ENCODE assay signal across 9 cellular contexts in genomic region chr18:813405-814071, GRCh38. TPM values are rescaled to one million over a fixed set of nuclear protein-coding genes. Genes with fewer than 3 reads are reported as not detected.
DNase-seq lines count a peak whose midpoint lies in the region; ATAC-seq and TF ChIP-seq lines count a peak whose summit lies in the region.
"Had no signal": no experiment of that assay in that cellular context is flagged by ENCODE, and none has a peak within 500 bp of the region (broad histone marks: within the 10 kb centered on the region; RNA-seq: fewer than 3 reads in every experiment).

No MANE protein-coding gene starts in this region.

- no peaks in the 10 kb centered on the region for H3K9me3 Mint-ChIP-seq in T-cell

- H3K4me1 ChIP-seq in HAP-1 (peaks cover 10% of the 10 kb centered on the region), esophagus muscularis mucosa (peaks cover 15 to 31% (median 25%) of the 10 kb centered on the region in 4 donors)

- H3K9me3 ChIP-seq in HAP-1 (no peaks in the 10 kb centered on the region), esophagus muscularis mucosa (no peaks in the 10 kb centered on the region)
- H3K9me3 ChIP-seq: pancreas had no signal

- TF ChIP-seq CTCF in esophagus muscularis mucosa (IDR thresholded peaks at IDR 0.05): no peak

- CTCF ChIA-PET in T-cell (lab: Charles Lee): interaction anchor here (0.7 to 2.5 kb wide), 10 partner anchors 16 to 218 kb away, joined by 3 to 40 read pairs (median 6); partner anchors contain the start of gene ENOSF1 (in 1 of the 2)

- intact Hi-C loops in esophagus muscularis mucosa (cut with DNase I): no loop called here

- peaks cover 0 to 2% of the 10 kb centered on the region in 2 donors for H3K27me3 Mint-ChIP-seq in T-cell

- peak overlapping the region; percentile 87 for H3K4me3 ChIP-seq in HAP-1
- peak overlapping the region; percentile 73 to 97 (median 94) for H3K4me3 ChIP-seq in esophagus muscularis mucosa
- peak overlapping the region in 3 of 7 experiments; percentile 67 to 88 (median 79) for H3K4me3 ChIP-seq in skin epidermis

- H3K36me3 ChIP-seq in HAP-1 (replicated peaks): no peaks in the 10 kb centered on the region
- H3K36me3 ChIP-seq in esophagus muscularis mucosa: no peaks in the 10 kb centered on the region
- H3K36me3 ChIP-seq: pancreas had no signal

- DNase-seq in HAP-1 (ENCODE audit: low spot score in 2 of 2) (no peak), T-cell (no peak), esophagus muscularis mucosa (ENCODE audit: extremely low spot score) (no peak), NCI-H1436 (lab: John Stamatoyannopoulos, UW) (no peak), SK-N-DZ (ENCODE audit: low spot score) (no peak), kidney glomerular epithelial cell (lab: John Stamatoyannopoulos, UW) (no peak)

- H3K4me3 Mint-ChIP-seq in T-cell: peak overlapping the region; percentile 93 to 95 (median 94)

- in situ Hi-C loops in HAP-1 (cut with MboI; ENCODE audit: low sequenced_read_pairs): no loop called here

- 62% methylated on average over 11 of the region's 11 CpGs for WGBS in esophagus muscularis mucosa

- ATAC-seq in T-cell (replicated peaks in 1 of 4) (peak in 2 of 4 experiments; percentile 16 to 30), HG03139 (IDR thresholded peaks at IDR 0.05; ENCODE audit: unreplicated experiment) (no peak)

- peak overlapping the region; percentile 97 to 98 for H3K27ac Mint-ChIP-seq in T-cell

- POLR2A ChIA-PET in T-cell (lab: Charles Lee): interaction anchor here (0.8 to 1.4 kb wide), 4 partner anchors 17 to 101 kb away, joined by 3 to 7 read pairs (median 4); partner anchors contain the start of gene ENOSF1 (in 1 of the 2)

- no peaks in the 10 kb centered on the region for H3K27me3 ChIP-seq in HAP-1 (ENCODE audit: low read depth)
- H3K27me3 ChIP-seq in esophagus muscularis mucosa: no peaks in the 10 kb centered on the region
- H3K27me3 ChIP-seq: pancreas had no signal

- no peak for TF ChIP-seq POLR2A in esophagus muscularis mucosa (IDR thresholded peaks at IDR 0.05; ENCODE audit: low read depth)

- no peak for TF ChIP-seq EP300 in esophagus muscularis mucosa (IDR thresholded peaks at IDR 0.05)

- H3K27ac ChIP-seq in esophagus muscularis mucosa (replicated peaks in 1 of 4) (peak overlapping the region; percentile 93 to 96 (median 94)), skin epidermis (peak overlapping the region in 15 of 21 experiments; percentile 90 to 99 (median 94))

- H3K4me1 Mint-ChIP-seq in T-cell: peaks cover 56 to 60% (median 59%) of the 10 kb centered on the region in 3 donors

- no peaks in the 10 kb centered on the region for H3K36me3 Mint-ChIP-seq in T-cell

RNA-seq across cellular contexts. Expression of gene YES1, which starts 1.5 kb away (rescaled TPM):
- total RNA-seq in T-cell (10 to 100 TPM in 2 of 5 donors, 1 to 10 TPM in 3; 7.4 to 16.3 (median 8.2) TPM), esophagus muscularis mucosa (100 to 1,000 TPM in 3 of 4 donors, 10 to 100 TPM in 1; 94.6 to 143 (median 116) TPM)
- 39.1 and 57.9 TPM in 2 replicates for polyA plus RNA-seq in SK-N-DZ (2014; cell fraction: cytosol; rRNA removed)
- 9.3 and 19.6 TPM in 2 replicates for polyA plus RNA-seq in SK-N-DZ (2014; cell fraction: nucleus; rRNA removed)

Comparison
In these comparisons a context has a peak if more than half of its experiments do, and no peak if none do; other contexts are left out.
1. RNA of gene YES1, which starts 1.5 kb away (total RNA-seq): 94.6 to 143 TPM in esophagus muscularis mucosa; 7.4 to 16.3 TPM in T-cell; every median in the first group is over 4 times any median in the second.